8 cellular contexts compared by ENCODE assay signal in genomic region chr11:122215244-122215992, GRCh38.
DNase-seq lines count a peak whose midpoint lies in the region; ATAC-seq and TF ChIP-seq lines count a peak whose summit lies in the region.

No MANE protein-coding gene starts in this region.

- no peaks in the 10 kb centered on the region for H3K4me1 Mint-ChIP-seq in T-helper 17 cell

- peaks cover 37% of the 10 kb centered on the region for H3K27me3 Mint-ChIP-seq in T-helper 17 cell

- H3K9me3 ChIP-seq in A673 (ENCODE audit: low read depth, low read length, poor library complexity, severe bottlenecking), result no peaks in the 10 kb centered on the region
- H3K9me3 ChIP-seq in right cardiac atrium (ENCODE audit: control insufficient read depth, low read length), result no peaks in the 10 kb centered on the region
- H3K9me3 ChIP-seq in psoas muscle, result no peaks in the 10 kb centered on the region
- H3K9me3 ChIP-seq in T-helper 17 cell (ENCODE audit: control insufficient read depth, low read length, poor library complexity, severe bottlenecking), result no peaks in the 10 kb centered on the region

- H3K4me3 Mint-ChIP-seq in T-helper 17 cell, result no peak overlapping the region

- H3K4me3 ChIP-seq in A673 (ENCODE audit: low read depth, low read length, poor library complexity, severe bottlenecking), result no peak overlapping the region
- H3K4me3 ChIP-seq in GM12865 (ENCODE audit: low read depth, low read length), result no peak overlapping the region
- H3K4me3 ChIP-seq in right cardiac atrium (ENCODE audit: low read length), result no peak overlapping the region
- H3K4me3 ChIP-seq in psoas muscle, result no peak overlapping the region

- DNase-seq in A673 (ENCODE audit: low spot score), result peak; percentile 84
- peak; percentile 60 for DNase-seq in GM12865 (ENCODE audit: low read depth)
- DNase-seq in NCI-H345 treated with DMSO at 0.1 percent for 48 hours (lab: John Stamatoyannopoulos, UW; ENCODE audit: unreplicated experiment), result peak; percentile 10
- DNase-seq in amniotic stem cell (lab: John Stamatoyannopoulos, UW), result peak; percentile 86
- DNase-seq in right cardiac atrium, result peak; percentile 85 to 95 (median 93)
- peak; percentile 78 to 89 for DNase-seq in psoas muscle
- no peak for DNase-seq in T-helper 17 cell

- peaks cover 10% of the 10 kb centered on the region for H3K4me1 ChIP-seq in A673 (ENCODE audit: insufficient read depth, low read length, poor library complexity, severe bottlenecking)
- peaks cover 1% of the 10 kb centered on the region for H3K4me1 ChIP-seq in right cardiac atrium (ENCODE audit: control insufficient read depth, insufficient read depth, low read length)
- peaks cover 12% of the 10 kb centered on the region for H3K4me1 ChIP-seq in psoas muscle

- no TSS peak for BruUV-seq in A673 (replicated peaks; lab: Mats Ljungman, UMichigan)

- POLR2A ChIA-PET in A673 (lab: Charles Lee; ENCODE audit: low non-redundant PET), result interaction anchor here (0.6 kb wide), 1 partner anchor 115 kb away, joined by 5 read pairs; no protein-coding TSS in a partner anchor

- H3K27ac Mint-ChIP-seq in T-helper 17 cell, result no peak overlapping the region

- 27% methylated on average over 11 of the region's 11 CpGs for WGBS in right cardiac atrium
- WGBS in psoas muscle, 3 donors, result 22 to 27% (median 26%) methylated on average over 11 of the region's 11 CpGs

- ATAC-seq in HG02938 (IDR thresholded peaks at IDR 0.05; ENCODE audit: unreplicated experiment), result peak; percentile 76
- peak; percentile 97 for ATAC-seq in right cardiac atrium
- ATAC-seq in psoas muscle, result peak; percentile 94 to 98 (median 98)
- no peak for ATAC-seq in T-helper 17 cell

- CTCF ChIA-PET in A673 (lab: Charles Lee), result interaction anchor here (0.5 to 3.5 kb wide), 4 partner anchors 38 to 309 kb away, joined by 3 to 27 read pairs (median 5); no protein-coding TSS in a partner anchor

- H3K27ac ChIP-seq in A673 (ENCODE audit: low read depth, low read length, poor library complexity, severe bottlenecking) (no peak overlapping the region), right cardiac atrium (ENCODE audit: low read length) (peak overlapping the region; percentile 43), psoas muscle (peak overlapping the region; percentile 64)

- no peaks in the 10 kb centered on the region for H3K27me3 ChIP-seq in A673 (replicated peaks; ENCODE audit: insufficient read depth, low read depth, low read length, poor library complexity)
- no peaks in the 10 kb centered on the region for H3K27me3 ChIP-seq in right cardiac atrium (ENCODE audit: control insufficient read depth, insufficient read depth)
- H3K27me3 ChIP-seq in psoas muscle (ENCODE audit: insufficient read depth in 3 of 3, low read length in 2 of 3), result no peaks in the 10 kb centered on the region

- H3K36me3 Mint-ChIP-seq in T-helper 17 cell (ENCODE audit: low read depth), result no peaks in the 10 kb centered on the region

- intact Hi-C loops in A673 (cut with micrococcal nuclease; ENCODE audit: unreplicated experiment) (loop anchor here (1.0 to 10.0 kb wide), 3 partner anchors 77 to 290 kb away; no protein-coding TSS in a partner anchor), right cardiac atrium (cut with DNase I) (loop anchor here in 3 of 4 donors (5.0 to 10.0 kb wide), 6 partner anchors 139 to 292 kb away; no protein-coding TSS in a partner anchor), psoas muscle (cut with DNase I) (loop anchor here (2.0 to 10.0 kb wide), 6 partner anchors 97 to 292 kb away; no protein-coding TSS in a partner anchor)

- TF ChIP-seq CTCF in A673 (conservative IDR thresholded peaks at IDR 0.05; ENCODE audit: low read depth, low read length) (peak; percentile 99), GM12865 (IDR thresholded peaks at IDR 0.05; ENCODE audit: insufficient read depth, low read depth, low read length, missing control alignments) (peak; percentile 93), psoas muscle (IDR thresholded peaks at IDR 0.05) (peak; percentile 92)

- H3K36me3 ChIP-seq in A673 (ENCODE audit: insufficient read depth, low read length, poor library complexity, severe bottlenecking), result no peaks in the 10 kb centered on the region
- no peaks in the 10 kb centered on the region for H3K36me3 ChIP-seq in psoas muscle (ENCODE audit: insufficient read depth in 1 of 2, low read depth in 1 of 2)

Comparison
In these comparisons a context has a peak if more than half of its experiments do, and no peak if none do; other contexts are left out.
1. DNase-seq: peak in A673 (single experiment), GM12865 (single experiment), NCI-H345 treated with DMSO at 0.1 percent for 48 hours (single experiment), amniotic stem cell (single experiment), right cardiac atrium (3 of 3) and psoas muscle (2 of 2); none in T-helper 17 cell (0 of 3).
2. Peak in every context shown above with its lines, with median percentiles within 50 percentile points of each other: CTCF ChIP-seq.